ENCODE assay signal across 8 cellular contexts in genomic region chr11:114262681-114263509, GRCh38. TPM values are rescaled to one million over a fixed set of nuclear protein-coding genes. Genes with fewer than 3 reads are reported as not detected.
A peak's percentile ranks its signal among the peaks of the same experiment; 100 is the strongest.
DNase-seq lines count a peak whose midpoint lies in the region; ATAC-seq, FAIRE-seq and TF ChIP-seq lines count a peak whose summit lies in the region.

No MANE protein-coding gene starts in this region.

- peaks cover 11% of the 10 kb centered on the region for H3K4me1 Mint-ChIP-seq in memory B cell

- peak; percentile 57 for FAIRE-seq in endometrium (lab: Jason Lieb, UNC)

- H3K4me3 Mint-ChIP-seq in memory B cell, result no peak overlapping the region

- in situ Hi-C loops in KBM-7 (cut with MboI; ENCODE audit: low pct_unique_long_range_greater_than_20kb, low sequenced_read_pairs), result no loop called here

- no peaks in the 10 kb centered on the region for H3K9me3 ChIP-seq in Peyer's patch

- peak in 4 of 6 experiments; percentile 64 to 74 (median 68) for TF ChIP-seq CTCF in Peyer's patch (IDR thresholded peaks at IDR 0.05)

- no peaks in the 10 kb centered on the region for H3K9me3 Mint-ChIP-seq in memory B cell

- no peaks in the 10 kb centered on the region for H3K27me3 Mint-ChIP-seq in memory B cell

- no peaks in the 10 kb centered on the region for H3K36me3 ChIP-seq in Peyer's patch

- DNase-seq in DMS 273 treated with DMSO at 0.1 percent for 48 hours (lab: John Stamatoyannopoulos, UW) (peak; percentile 38), KBM-7 (peak; percentile 57), Peyer's patch (peak in 1 of 3 donors; percentile 42), memory B cell (ENCODE audit: low spot score in 2 of 2) (peak; percentile 18 to 27), HK-2 (ENCODE audit: unreplicated experiment) (no peak)
- no peak for DNase-seq in stimulated activated naive CD4-positive, alpha-beta T cell treated with Interleukin-2 at 50 U/mL for 16 hours (lab: John Stamatoyannopoulos, UW)

- H3K27ac ChIP-seq in Peyer's patch, result no peak overlapping the region

- no peaks in the 10 kb centered on the region for H3K27me3 ChIP-seq in Peyer's patch

- TF ChIP-seq POLR2A in Peyer's patch (IDR thresholded peaks at IDR 0.05), result no peak

- H3K36me3 Mint-ChIP-seq in memory B cell, result no peaks in the 10 kb centered on the region

- H3K4me1 ChIP-seq in Peyer's patch, result peaks cover 0 to 19% (median 6%) of the 10 kb centered on the region in 4 donors

- H3K27ac Mint-ChIP-seq in memory B cell, result no peak overlapping the region

- H3K4me3 ChIP-seq in Peyer's patch, result no peak overlapping the region

- ATAC-seq in memory B cell (ENCODE audit: low read depth), result peak; percentile 28
- ATAC-seq in GM19023 (IDR thresholded peaks at IDR 0.05; ENCODE audit: unreplicated experiment), result no peak

RNA-seq across cellular contexts. Expression of gene NNMT, which starts 33.3 kb away (rescaled TPM):
- total RNA-seq in Peyer's patch, result 100 to 1,000 TPM in 3 of 4 donors, 10 to 100 TPM in 1; 43.6 to 413 (median 187) TPM

Comparison
In these comparisons a context has a peak if more than half of its experiments do, and no peak if none do; other contexts are left out.
1. DNase-seq: peak in DMS 273 treated with DMSO at 0.1 percent for 48 hours (single experiment), KBM-7 (single experiment) and memory B cell (2 of 2); none in stimulated activated naive CD4-positive, alpha-beta T cell treated with Interleukin-2 at 50 U/mL for 16 hours (single experiment) and HK-2 (single experiment).